ENCODE assay signal across 8 cellular contexts in genomic region chr22:24592846-24593809, GRCh38. TPM values are rescaled to one million over a fixed set of nuclear protein-coding genes. Genes with fewer than 3 reads are reported as not detected.
DNase-seq lines count a peak whose midpoint lies in the region; ATAC-seq, FAIRE-seq and TF ChIP-seq lines count a peak whose summit lies in the region.

LRRC75B (minus strand) TSS chr22:24593073; CDS start chr22:24593039, 34 bp downstream.

- in situ Hi-C loops in Caki2 (cut with HindIII; ENCODE audit: low pct_unique_long_range_greater_than_20kb, low sequenced_read_pairs) = no loop called here

- H3K9ac ChIP-seq in HUES6 (ENCODE audit: low read length) (peak within 1 kb of the TSS; percentile 83), keratinocyte (ENCODE audit: control insufficient read depth, extremely low read depth, insufficient read depth, low read length) (peak within 1 kb of the TSS; percentile 75), skeletal muscle satellite cell (ENCODE audit: low read depth, low read length) (peak within 1 kb of the TSS; percentile 81)

- H2AFZ ChIP-seq in keratinocyte (ENCODE audit: control insufficient read depth, low read length) = peak within 1 kb of the TSS; percentile 81

- H3K4me1 ChIP-seq in HUES6 (ENCODE audit: control insufficient read depth, insufficient read depth, low read length) = peaks cover 21% of the 10 kb centered on the region
- peaks cover 10% of the 10 kb centered on the region for H3K4me1 ChIP-seq in keratinocyte (ENCODE audit: control insufficient read depth, extremely low read depth, insufficient read depth, low read length)
- H3K4me1 ChIP-seq in skeletal muscle satellite cell (ENCODE audit: control insufficient read depth, insufficient read depth, low read length) = peaks cover 5% of the 10 kb centered on the region

- peak; percentile 71 for ATAC-seq in GM19324 (IDR thresholded peaks at IDR 0.05; ENCODE audit: low FRiP score, unreplicated experiment)

- H3K27me3 ChIP-seq in HUES6 (ENCODE audit: control insufficient read depth, insufficient read depth, low read length) (no peaks in the 10 kb centered on the region), keratinocyte (ENCODE audit: control insufficient read depth, extremely low read depth, insufficient read depth, low read length) (no peaks in the 10 kb centered on the region), skeletal muscle satellite cell (ENCODE audit: control insufficient read depth, insufficient read depth, low read length) (no peaks in the 10 kb centered on the region)

- H3K4me2 ChIP-seq in keratinocyte (ENCODE audit: control insufficient read depth, extremely low read depth, insufficient read depth, low read depth, low read length) (peak within 1 kb of the TSS; percentile 91), skeletal muscle satellite cell (ENCODE audit: low read length) (peak within 1 kb of the TSS; percentile 96)

- dilution Hi-C loops in keratinocyte (cut with MboI; ENCODE audit: extremely low pct_ligation_motif_present, low sequenced_read_pairs) = no loop called here

- H3K36me3 ChIP-seq in HUES6 (ENCODE audit: control insufficient read depth, insufficient read depth, low read length) (peaks cover 14% of the 10 kb centered on the region), keratinocyte (ENCODE audit: control insufficient read depth in 2 of 2, extremely low read depth in 1 of 2, insufficient read depth in 2 of 2, low read length in 2 of 2) (peaks cover 0 to 1% of the 10 kb centered on the region in 2 experiments), skeletal muscle satellite cell (ENCODE audit: insufficient read depth, low read length) (no peaks in the 10 kb centered on the region)

- peak within 1 kb of the TSS; percentile 83; the same call in 1 of the 2 replicates for H3K27ac ChIP-seq in HUES6 (ENCODE audit: low read depth, low read length)
- H3K27ac ChIP-seq in keratinocyte (ENCODE audit: control insufficient read depth, insufficient read depth, low read length) = peak within 1 kb of the TSS; percentile 58

- H3K9me3 ChIP-seq in HUES6 (ENCODE audit: control insufficient read depth, insufficient read depth, low read depth, low read length) (no peaks in the 10 kb centered on the region), keratinocyte (ENCODE audit: control insufficient read depth, low read depth, low read length) (no peaks in the 10 kb centered on the region), skeletal muscle satellite cell (replicated peaks; ENCODE audit: low read length) (no peaks in the 10 kb centered on the region)

- no peaks in the 10 kb centered on the region for H3K9me1 ChIP-seq in keratinocyte (ENCODE audit: control insufficient read depth, extremely low read depth, insufficient read depth, low read length)

- TF ChIP-seq CTCF in choroid plexus epithelial cell (conservative IDR thresholded peaks at IDR 0.05; ENCODE audit: low read depth, low read length) (no peak), keratinocyte (optimal IDR thresholded peaks at IDR 0.05 in 1 of 3, IDR thresholded peaks at IDR 0.05 in 1 of 3, conservative IDR thresholded peaks at IDR 0.05 in 1 of 3; ENCODE audit: extremely low read depth in 1 of 3, insufficient read depth in 2 of 3, low read length in 3 of 3) (no peak)

- DNase-seq in Caki2 (ENCODE audit: low read depth) = peak; percentile 84
- DNase-seq in SK-N-DZ (ENCODE audit: low spot score) = peak; percentile 86
- peak; percentile 85 for DNase-seq in choroid plexus epithelial cell (ENCODE audit: low read depth)
- DNase-seq in keratinocyte (ENCODE audit: low read depth, low spot score) = no peak
- DNase-seq in stimulated activated naive CD4-positive, alpha-beta T cell treated with Interleukin-2 at 50 U/mL for 16 hours (lab: John Stamatoyannopoulos, UW) = no peak

- H3K79me2 ChIP-seq in keratinocyte (ENCODE audit: control insufficient read depth, insufficient read depth, low read length) = no peaks in the 10 kb centered on the region

- peak; percentile 75 for FAIRE-seq in keratinocyte (lab: Jason Lieb, UNC)

- no peaks in the 10 kb centered on the region for H4K20me1 ChIP-seq in keratinocyte (ENCODE audit: control insufficient read depth, extremely low read depth, insufficient read depth, low read length)

- H3K4me3 ChIP-seq in HUES6 (ENCODE audit: low read depth, low read length) (peak within 1 kb of the TSS; percentile 93), choroid plexus epithelial cell (ENCODE audit: low read depth, low read length) (peak within 1 kb of the TSS; percentile 69), keratinocyte (ENCODE audit: control insufficient read depth in 2 of 3, extremely low read depth in 1 of 3, insufficient read depth in 2 of 3, low read depth in 1 of 3, low read length in 3 of 3) (peak within 1 kb of the TSS; percentile 63 to 78 (median 70)), skeletal muscle satellite cell (ENCODE audit: low read length) (peak within 1 kb of the TSS; percentile 76)

RNA-seq across cellular contexts. Expression of gene LRRC75B, which starts in this region (rescaled TPM):
- 10.0 and 19.3 TPM in 2 replicates for total RNA-seq in Caki2 (2014; rRNA removed; shearing (Covaris generic); ENCODE audit: low replicate concordance)
- polyA plus RNA-seq in SK-N-DZ (2014; cell fraction: cytosol; rRNA removed) = 22.5 and 24.4 TPM in 2 replicates
- polyA plus RNA-seq in SK-N-DZ (2014; cell fraction: nucleus; rRNA removed) = 106 and 143 TPM in 2 replicates
- 4.3 to 10.5 TPM (median 4.9 TPM) in 3 replicates for polyA plus RNA-seq in keratinocyte
- 4.1 TPM for polyA plus RNA-seq in keratinocyte (2011; ENCODE audit: low read depth)
- 3.2 and 6.2 TPM in 2 replicates for polyA plus RNA-seq in keratinocyte (2011; cell fraction: cytosol; rRNA removed)
- polyA plus RNA-seq in keratinocyte (2011; cell fraction: nucleus; rRNA removed) = 16.9 and 24.6 TPM in 2 replicates
- 4.3 and 4.8 TPM in 2 replicates for polyA plus RNA-seq in keratinocyte (2012; ENCODE audit: low replicate concordance)
- polyA minus RNA-seq in keratinocyte = 3.1 to 4.8 TPM (median 3.7 TPM) in 3 replicates
- 3.1 TPM for polyA minus RNA-seq in keratinocyte (2011; cell fraction: cytosol; rRNA and poly(A)+ RNA removed)
- 3.1 and 3.2 TPM in 2 replicates for polyA minus RNA-seq in keratinocyte (2011; cell fraction: nucleus; rRNA and poly(A)+ RNA removed)
- total RNA-seq in skeletal muscle satellite cell (2012; rRNA removed) = 2.6 and 4.1 TPM in 2 replicates

Comparison
In these comparisons a context has a peak if more than half of its experiments do, and no peak if none do; other contexts are left out.
1. DNase-seq: peak in Caki2 (single experiment), SK-N-DZ (single experiment) and choroid plexus epithelial cell (single experiment); none in keratinocyte (single experiment) and stimulated activated naive CD4-positive, alpha-beta T cell treated with Interleukin-2 at 50 U/mL for 16 hours (single experiment).
2. Peak in every context shown above with its lines, with median percentiles within 50 percentile points of each other: H3K4me3 ChIP-seq and H3K9ac ChIP-seq.